Comparison of ENCODE assay signal across 1 cellular context in the genomic region with DNA sequence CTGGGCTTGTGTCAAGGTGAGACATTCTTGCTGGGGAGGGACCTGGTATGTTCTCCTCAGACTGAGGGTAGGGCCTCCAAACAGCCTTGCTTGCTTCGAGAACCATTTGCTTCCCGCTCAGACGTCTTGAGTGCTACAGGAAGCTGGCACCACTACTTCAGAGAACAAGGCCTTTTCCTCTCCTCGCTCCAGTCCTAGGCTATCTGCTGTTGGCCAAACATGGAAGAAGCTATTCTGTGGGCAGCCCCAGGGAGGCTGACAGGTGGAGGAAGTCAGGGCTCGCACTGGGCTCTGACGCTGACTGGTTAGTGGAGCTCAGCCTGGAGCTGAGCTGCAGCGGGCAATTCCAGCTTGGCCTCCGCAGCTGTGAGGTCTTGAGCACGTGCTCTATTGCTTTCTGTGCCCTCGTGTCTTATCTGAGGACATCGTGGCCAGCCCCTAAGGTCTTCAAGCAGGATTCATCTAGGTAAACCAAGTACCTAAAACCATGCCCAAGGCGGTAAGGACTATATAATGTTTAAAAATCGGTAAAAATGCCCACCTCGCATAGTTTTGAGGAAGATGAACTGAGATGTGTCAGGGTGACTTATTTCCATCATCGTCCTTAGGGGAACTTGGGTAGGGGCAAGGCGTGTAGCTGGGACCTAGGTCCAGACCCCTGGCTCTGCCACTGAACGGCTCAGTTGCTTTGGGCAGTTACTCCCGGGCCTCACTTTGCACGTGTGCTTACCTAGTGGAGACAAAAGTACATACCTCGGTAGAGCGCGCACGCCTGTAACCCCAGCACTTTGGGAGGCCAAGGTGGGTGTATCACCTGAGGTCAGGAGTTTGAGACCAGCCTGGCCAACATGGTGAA.
TF ChIP-seq lines count a peak whose summit lies in the region.

No MANE protein-coding gene starts in this region.

TF ChIP-seq in HepG2, 621 proteins besides CTCF, POLR2A, EP300 and RAD21 (continued from another document and continues in another):
- TF ChIP-seq ZNF180 (CRISPR knock-in tag; IDR thresholded peaks at IDR 0.05; ENCODE audit: borderline replicate concordance, low read depth) = no peak
- TF ChIP-seq AGO2 (optimal IDR thresholded peaks at IDR 0.05; ENCODE audit: low read depth, low read length) = peak; percentile 91
- TF ChIP-seq XRCC5 (optimal IDR thresholded peaks at IDR 0.05; ENCODE audit: low read length) = no peak
- no peak for TF ChIP-seq MTF2 (CRISPR knock-in tag; IDR thresholded peaks at IDR 0.05; ENCODE audit: borderline replicate concordance)
- TF ChIP-seq YEATS2 (CRISPR knock-in tag; IDR thresholded peaks at IDR 0.05; ENCODE audit: borderline replicate concordance) = 0 out of 2 replicates have a peak, but pooled peaks have one; percentile 12
- TF ChIP-seq, protein P1, sequence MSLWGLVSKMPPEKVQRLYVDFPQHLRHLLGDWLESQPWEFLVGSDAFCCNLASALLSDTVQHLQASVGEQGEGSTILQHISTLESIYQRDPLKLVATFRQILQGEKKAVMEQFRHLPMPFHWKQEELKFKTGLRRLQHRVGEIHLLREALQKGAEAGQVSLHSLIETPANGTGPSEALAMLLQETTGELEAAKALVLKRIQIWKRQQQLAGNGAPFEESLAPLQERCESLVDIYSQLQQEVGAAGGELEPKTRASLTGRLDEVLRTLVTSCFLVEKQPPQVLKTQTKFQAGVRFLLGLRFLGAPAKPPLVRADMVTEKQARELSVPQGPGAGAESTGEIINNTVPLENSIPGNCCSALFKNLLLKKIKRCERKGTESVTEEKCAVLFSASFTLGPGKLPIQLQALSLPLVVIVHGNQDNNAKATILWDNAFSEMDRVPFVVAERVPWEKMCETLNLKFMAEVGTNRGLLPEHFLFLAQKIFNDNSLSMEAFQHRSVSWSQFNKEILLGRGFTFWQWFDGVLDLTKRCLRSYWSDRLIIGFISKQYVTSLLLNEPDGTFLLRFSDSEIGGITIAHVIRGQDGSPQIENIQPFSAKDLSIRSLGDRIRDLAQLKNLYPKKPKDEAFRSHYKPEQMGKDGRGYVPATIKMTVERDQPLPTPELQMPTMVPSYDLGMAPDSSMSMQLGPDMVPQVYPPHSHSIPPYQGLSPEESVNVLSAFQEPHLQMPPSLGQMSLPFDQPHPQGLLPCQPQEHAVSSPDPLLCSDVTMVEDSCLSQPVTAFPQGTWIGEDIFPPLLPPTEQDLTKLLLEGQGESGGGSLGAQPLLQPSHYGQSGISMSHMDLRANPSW (CRISPR knock-in tag; IDR thresholded peaks at IDR 0.05; ENCODE audit: borderline replicate concordance) = peak; percentile 18; the same call in 1 of the 2 replicates
- 0 out of 2 replicates have a peak, but pooled peaks have one; percentile 16 for TF ChIP-seq ZNF788 (CRISPR knock-in tag; IDR thresholded peaks at IDR 0.05; ENCODE audit: borderline replicate concordance)
- TF ChIP-seq, protein P2, sequence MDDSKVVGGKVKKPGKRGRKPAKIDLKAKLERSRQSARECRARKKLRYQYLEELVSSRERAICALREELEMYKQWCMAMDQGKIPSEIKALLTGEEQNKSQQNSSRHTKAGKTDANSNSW (CRISPR knock-in tag; IDR thresholded peaks at IDR 0.05; ENCODE audit: borderline replicate concordance) = no peak
- no peak for TF ChIP-seq ZNF879 (CRISPR knock-in tag; IDR thresholded peaks at IDR 0.05)
- TF ChIP-seq SNAPC2 (CRISPR knock-in tag; IDR thresholded peaks at IDR 0.05) = 0 out of 2 replicates have a peak, but pooled peaks have one; percentile 25
- peak; percentile 64; the same call in 1 of the 2 replicates for TF ChIP-seq ZNF816 (CRISPR knock-in tag; IDR thresholded peaks at IDR 0.05; ENCODE audit: borderline replicate concordance)
- 0 out of 2 replicates have a peak, but pooled peaks have one; percentile 48 for TF ChIP-seq GATA4 (IDR thresholded peaks at IDR 0.05; ENCODE audit: borderline replicate concordance, low read depth)
- TF ChIP-seq, protein P3, sequence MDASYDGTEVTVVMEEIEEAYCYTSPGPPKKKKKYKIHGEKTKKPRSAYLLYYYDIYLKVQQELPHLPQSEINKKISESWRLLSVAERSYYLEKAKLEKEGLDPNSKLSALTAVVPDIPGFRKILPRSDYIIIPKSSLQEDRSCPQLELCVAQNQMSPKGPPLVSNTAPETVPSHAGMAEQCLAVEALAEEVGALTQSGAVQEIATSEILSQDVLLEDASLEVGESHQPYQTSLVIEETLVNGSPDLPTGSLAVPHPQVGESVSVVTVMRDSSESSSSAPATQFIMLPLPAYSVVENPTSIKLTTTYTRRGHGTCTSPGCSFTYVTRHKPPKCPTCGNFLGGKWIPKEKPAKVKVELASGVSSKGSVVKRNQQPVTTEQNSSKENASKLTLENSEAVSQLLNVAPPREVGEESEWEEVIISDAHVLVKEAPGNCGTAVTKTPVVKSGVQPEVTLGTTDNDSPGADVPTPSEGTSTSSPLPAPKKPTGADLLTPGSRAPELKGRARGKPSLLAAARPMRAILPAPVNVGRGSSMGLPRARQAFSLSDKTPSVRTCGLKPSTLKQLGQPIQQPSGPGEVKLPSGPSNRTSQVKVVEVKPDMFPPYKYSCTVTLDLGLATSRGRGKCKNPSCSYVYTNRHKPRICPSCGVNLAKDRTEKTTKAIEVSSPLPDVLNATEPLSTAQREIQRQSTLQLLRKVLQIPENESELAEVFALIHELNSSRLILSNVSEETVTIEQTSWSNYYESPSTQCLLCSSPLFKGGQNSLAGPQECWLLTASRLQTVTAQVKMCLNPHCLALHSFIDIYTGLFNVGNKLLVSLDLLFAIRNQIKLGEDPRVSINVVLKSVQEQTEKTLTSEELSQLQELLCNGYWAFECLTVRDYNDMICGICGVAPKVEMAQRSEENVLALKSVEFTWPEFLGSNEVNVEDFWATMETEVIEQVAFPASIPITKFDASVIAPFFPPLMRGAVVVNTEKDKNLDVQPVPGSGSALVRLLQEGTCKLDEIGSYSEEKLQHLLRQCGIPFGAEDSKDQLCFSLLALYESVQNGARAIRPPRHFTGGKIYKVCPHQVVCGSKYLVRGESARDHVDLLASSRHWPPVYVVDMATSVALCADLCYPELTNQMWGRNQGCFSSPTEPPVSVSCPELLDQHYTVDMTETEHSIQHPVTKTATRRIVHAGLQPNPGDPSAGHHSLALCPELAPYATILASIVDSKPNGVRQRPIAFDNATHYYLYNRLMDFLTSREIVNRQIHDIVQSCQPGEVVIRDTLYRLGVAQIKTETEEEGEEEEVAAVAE (CRISPR knock-in tag; IDR thresholded peaks at IDR 0.05; ENCODE audit: borderline replicate concordance) = 0 out of 2 replicates have a peak, but pooled peaks have one; percentile 10
- no peak for TF ChIP-seq FOSL2 (CRISPR knock-in tag; IDR thresholded peaks at IDR 0.05)
- TF ChIP-seq, protein P4, sequence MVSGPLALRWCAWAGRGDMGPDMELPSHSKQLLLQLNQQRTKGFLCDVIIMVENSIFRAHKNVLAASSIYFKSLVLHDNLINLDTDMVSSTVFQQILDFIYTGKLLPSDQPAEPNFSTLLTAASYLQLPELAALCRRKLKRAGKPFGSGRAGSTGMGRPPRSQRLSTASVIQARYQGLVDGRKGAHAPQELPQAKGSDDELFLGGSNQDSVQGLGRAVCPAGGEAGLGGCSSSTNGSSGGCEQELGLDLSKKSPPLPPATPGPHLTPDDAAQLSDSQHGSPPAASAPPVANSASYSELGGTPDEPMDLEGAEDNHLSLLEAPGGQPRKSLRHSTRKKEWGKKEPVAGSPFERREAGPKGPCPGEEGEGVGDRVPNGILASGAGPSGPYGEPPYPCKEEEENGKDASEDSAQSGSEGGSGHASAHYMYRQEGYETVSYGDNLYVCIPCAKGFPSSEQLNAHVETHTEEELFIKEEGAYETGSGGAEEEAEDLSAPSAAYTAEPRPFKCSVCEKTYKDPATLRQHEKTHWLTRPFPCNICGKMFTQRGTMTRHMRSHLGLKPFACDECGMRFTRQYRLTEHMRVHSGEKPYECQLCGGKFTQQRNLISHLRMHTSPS (CRISPR knock-in tag; IDR thresholded peaks at IDR 0.05; ENCODE audit: low read depth) = 0 out of 2 replicates have a peak, but pooled peaks have one; percentile 49
- TF ChIP-seq NFRKB (IDR thresholded peaks at IDR 0.05) = no peak
- TF ChIP-seq RBM22 (optimal IDR thresholded peaks at IDR 0.05; ENCODE audit: low read length) = peak; percentile 96
- no peak for TF ChIP-seq ARNTL (CRISPR knock-in tag; IDR thresholded peaks at IDR 0.05)
- peak; percentile 15; the same call in 1 of the 2 replicates for TF ChIP-seq ZNF629 (CRISPR knock-in tag; conservative IDR thresholded peaks at IDR 0.05)
- TF ChIP-seq MBD4 (IDR thresholded peaks at IDR 0.05; ENCODE audit: borderline replicate concordance, low read length) = peak; percentile 58; the same call in 1 of the 2 replicates
- 0 out of 2 replicates have a peak, but pooled peaks have one; percentile 35 for TF ChIP-seq MEF2D (CRISPR knock-in tag; IDR thresholded peaks at IDR 0.05)
- TF ChIP-seq, protein P5, sequence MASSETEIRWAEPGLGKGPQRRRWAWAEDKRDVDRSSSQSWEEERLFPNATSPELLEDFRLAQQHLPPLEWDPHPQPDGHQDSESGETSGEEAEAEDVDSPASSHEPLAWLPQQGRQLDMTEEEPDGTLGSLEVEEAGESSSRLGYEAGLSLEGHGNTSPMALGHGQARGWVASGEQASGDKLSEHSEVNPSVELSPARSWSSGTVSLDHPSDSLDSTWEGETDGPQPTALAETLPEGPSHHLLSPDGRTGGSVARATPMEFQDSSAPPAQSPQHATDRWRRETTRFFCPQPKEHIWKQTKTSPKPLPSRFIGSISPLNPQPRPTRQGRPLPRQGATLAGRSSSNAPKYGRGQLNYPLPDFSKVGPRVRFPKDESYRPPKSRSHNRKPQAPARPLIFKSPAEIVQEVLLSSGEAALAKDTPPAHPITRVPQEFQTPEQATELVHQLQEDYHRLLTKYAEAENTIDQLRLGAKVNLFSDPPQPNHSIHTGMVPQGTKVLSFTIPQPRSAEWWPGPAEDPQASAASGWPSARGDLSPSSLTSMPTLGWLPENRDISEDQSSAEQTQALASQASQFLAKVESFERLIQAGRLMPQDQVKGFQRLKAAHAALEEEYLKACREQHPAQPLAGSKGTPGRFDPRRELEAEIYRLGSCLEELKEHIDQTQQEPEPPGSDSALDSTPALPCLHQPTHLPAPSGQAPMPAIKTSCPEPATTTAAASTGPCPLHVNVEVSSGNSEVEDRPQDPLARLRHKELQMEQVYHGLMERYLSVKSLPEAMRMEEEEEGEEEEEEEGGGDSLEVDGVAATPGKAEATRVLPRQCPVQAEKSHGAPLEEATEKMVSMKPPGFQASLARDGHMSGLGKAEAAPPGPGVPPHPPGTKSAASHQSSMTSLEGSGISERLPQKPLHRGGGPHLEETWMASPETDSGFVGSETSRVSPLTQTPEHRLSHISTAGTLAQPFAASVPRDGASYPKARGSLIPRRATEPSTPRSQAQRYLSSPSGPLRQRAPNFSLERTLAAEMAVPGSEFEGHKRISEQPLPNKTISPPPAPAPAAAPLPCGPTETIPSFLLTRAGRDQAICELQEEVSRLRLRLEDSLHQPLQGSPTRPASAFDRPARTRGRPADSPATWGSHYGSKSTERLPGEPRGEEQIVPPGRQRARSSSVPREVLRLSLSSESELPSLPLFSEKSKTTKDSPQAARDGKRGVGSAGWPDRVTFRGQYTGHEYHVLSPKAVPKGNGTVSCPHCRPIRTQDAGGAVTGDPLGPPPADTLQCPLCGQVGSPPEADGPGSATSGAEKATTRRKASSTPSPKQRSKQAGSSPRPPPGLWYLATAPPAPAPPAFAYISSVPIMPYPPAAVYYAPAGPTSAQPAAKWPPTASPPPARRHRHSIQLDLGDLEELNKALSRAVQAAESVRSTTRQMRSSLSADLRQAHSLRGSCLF (CRISPR knock-in tag; IDR thresholded peaks at IDR 0.05; ENCODE audit: borderline replicate concordance) = no peak
- TF ChIP-seq CHD2 (IDR thresholded peaks at IDR 0.05; ENCODE audit: low read depth, low read length) = no peak
- TF ChIP-seq ELF3 (CRISPR knock-in tag; IDR thresholded peaks at IDR 0.05) = peak; percentile 22; the same call in 1 of the 2 replicates
- TF ChIP-seq SALL1 (CRISPR knock-in tag; IDR thresholded peaks at IDR 0.05) = peak; percentile 16; the same call in 1 of the 2 replicates
- TF ChIP-seq, protein P6, sequence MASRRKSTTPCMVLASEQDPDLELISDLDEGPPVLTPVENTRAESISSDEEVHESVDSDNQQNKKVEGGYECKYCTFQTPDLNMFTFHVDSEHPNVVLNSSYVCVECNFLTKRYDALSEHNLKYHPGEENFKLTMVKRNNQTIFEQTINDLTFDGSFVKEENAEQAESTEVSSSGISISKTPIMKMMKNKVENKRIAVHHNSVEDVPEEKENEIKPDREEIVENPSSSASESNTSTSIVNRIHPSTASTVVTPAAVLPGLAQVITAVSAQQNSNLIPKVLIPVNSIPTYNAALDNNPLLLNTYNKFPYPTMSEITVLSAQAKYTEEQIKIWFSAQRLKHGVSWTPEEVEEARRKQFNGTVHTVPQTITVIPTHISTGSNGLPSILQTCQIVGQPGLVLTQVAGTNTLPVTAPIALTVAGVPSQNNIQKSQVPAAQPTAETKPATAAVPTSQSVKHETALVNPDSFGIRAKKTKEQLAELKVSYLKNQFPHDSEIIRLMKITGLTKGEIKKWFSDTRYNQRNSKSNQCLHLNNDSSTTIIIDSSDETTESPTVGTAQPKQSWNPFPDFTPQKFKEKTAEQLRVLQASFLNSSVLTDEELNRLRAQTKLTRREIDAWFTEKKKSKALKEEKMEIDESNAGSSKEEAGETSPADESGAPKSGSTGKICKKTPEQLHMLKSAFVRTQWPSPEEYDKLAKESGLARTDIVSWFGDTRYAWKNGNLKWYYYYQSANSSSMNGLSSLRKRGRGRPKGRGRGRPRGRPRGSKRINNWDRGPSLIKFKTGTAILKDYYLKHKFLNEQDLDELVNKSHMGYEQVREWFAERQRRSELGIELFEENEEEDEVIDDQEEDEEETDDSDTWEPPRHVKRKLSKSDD (CRISPR knock-in tag; IDR thresholded peaks at IDR 0.05; ENCODE audit: low read depth) = peak; percentile 38; the same call in 1 of the 2 replicates
- TF ChIP-seq POLR2G (IDR thresholded peaks at IDR 0.05; ENCODE audit: low read depth, low read length) = peak; percentile 89
- TF ChIP-seq HOXD1 (CRISPR knock-in tag; IDR thresholded peaks at IDR 0.05) = no peak
- TF ChIP-seq HNRNPH1 (optimal IDR thresholded peaks at IDR 0.05; ENCODE audit: low read depth, low read length) = peak; percentile 57
- no peak for TF ChIP-seq ZNF552 (CRISPR knock-in tag; IDR thresholded peaks at IDR 0.05; ENCODE audit: borderline replicate concordance)
- TF ChIP-seq DMAP1 (CRISPR knock-in tag; IDR thresholded peaks at IDR 0.05) = no peak
- no peak for TF ChIP-seq ZNF883 (CRISPR knock-in tag; IDR thresholded peaks at IDR 0.05; ENCODE audit: not compliant biosample characterization)
- TF ChIP-seq AGO1 (IDR thresholded peaks at IDR 0.05; ENCODE audit: low read depth, low read length, poor library complexity, severe bottlenecking) = peak; percentile 98
- TF ChIP-seq MEIS2 (CRISPR knock-in tag; IDR thresholded peaks at IDR 0.05) = peak; percentile 13; the same call in 1 of the 2 replicates
- TF ChIP-seq KDM2A (CRISPR knock-in tag; IDR thresholded peaks at IDR 0.05; ENCODE audit: borderline replicate concordance, low read depth) = peak; percentile 59
- TF ChIP-seq PAF1 (CRISPR knock-in tag; IDR thresholded peaks at IDR 0.05) = peak; percentile 47; the same call in 1 of the 2 replicates
- TF ChIP-seq POLR2AphosphoS2 (IDR thresholded peaks at IDR 0.05; ENCODE audit: low read depth, low read length) = no peak
- TF ChIP-seq EZH2 (conservative IDR thresholded peaks at IDR 0.05; ENCODE audit: low read depth, low read length) = no peak
- TF ChIP-seq ZNF317 (CRISPR knock-in tag; IDR thresholded peaks at IDR 0.05) = peak; percentile 88
- TF ChIP-seq ZNF607 (CRISPR knock-in tag; IDR thresholded peaks at IDR 0.05; ENCODE audit: borderline replicate concordance) = peak; percentile 75; the same call in 1 of the 2 replicates
